Comparison of ENCODE assay signal across 10 cellular contexts in the genomic region with DNA sequence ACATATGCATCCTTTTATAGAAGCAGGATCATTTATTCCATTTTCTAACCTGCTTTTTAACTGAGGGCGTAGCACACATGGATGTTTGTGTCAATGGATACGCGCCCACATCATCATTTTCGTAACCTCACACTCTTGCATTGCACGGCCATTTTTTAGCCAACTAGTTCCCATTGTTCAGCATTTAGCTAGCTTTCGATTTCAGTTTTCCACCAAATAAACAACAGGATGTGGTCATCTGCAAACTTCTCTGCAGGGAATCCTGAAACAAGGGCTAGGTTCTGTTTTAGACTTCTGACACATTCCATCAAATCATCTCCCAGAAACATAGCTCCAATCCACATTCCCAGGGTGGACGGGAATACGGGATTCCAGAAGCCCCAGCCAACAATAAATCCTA. TPM values are rescaled to one million over a fixed set of nuclear protein-coding genes. Genes with fewer than 3 reads are reported as not detected.
DNase-seq lines count a peak whose midpoint lies in the region; ATAC-seq and TF ChIP-seq lines count a peak whose summit lies in the region.
"Had no signal": no experiment of that assay in that cellular context is flagged by ENCODE, and none has a peak within 500 bp of the region (broad histone marks: within the 10 kb centered on the region; RNA-seq: fewer than 3 reads in every experiment).

No MANE protein-coding gene starts in this region.

- H3K4me1 ChIP-seq in BE2C (peaks cover 48% of the 10 kb centered on the region), MM.1S (ENCODE audit: low read length) (peaks cover 4% of the 10 kb centered on the region; the same call in 1 of the 2 replicates), breast epithelium (peaks cover 18 to 37% of the 10 kb centered on the region in 2 donors)
- peaks cover 19 to 27% of the 10 kb centered on the region in 2 donors for H3K4me1 ChIP-seq in naive thymus-derived CD4-positive, alpha-beta T cell (ENCODE audit: control insufficient read depth in 2 of 2, insufficient read depth in 2 of 2, low read length in 2 of 2)

- TF ChIP-seq CTCF in BE2C (IDR thresholded peaks at IDR 0.05; ENCODE audit: low read depth, low read length) = no peak
- TF ChIP-seq CTCF in MM.1S (IDR thresholded peaks at IDR 0.05; ENCODE audit: low read length) = no peak
- TF ChIP-seq CTCF in breast epithelium (IDR thresholded peaks at IDR 0.05) = no peak

- H2AFZ ChIP-seq in MM.1S (ENCODE audit: low read length) = no peak overlapping the region

- peaks cover 0 to 3% (median 0%) of the 10 kb centered on the region in 5 donors for H3K36me3 Mint-ChIP-seq in naive thymus-derived CD4-positive, alpha-beta T cell

- H3K27me3 Mint-ChIP-seq in naive thymus-derived CD4-positive, alpha-beta T cell = peaks cover 0 to 10% (median 0%) of the 10 kb centered on the region in 5 donors

- H3K4me1 Mint-ChIP-seq in naive thymus-derived CD4-positive, alpha-beta T cell = peaks cover 21 to 52% (median 28%) of the 10 kb centered on the region in 7 donors

- DNase-seq in BE2C (no peak), MM.1S (peak; percentile 9), breast epithelium (ENCODE audit: low spot score in 2 of 2) (no peak), NK-92 (lab: John Stamatoyannopoulos, UW; ENCODE audit: unreplicated experiment) (no peak), GF-D8 (lab: John Stamatoyannopoulos, UW) (no peak), NCI-H82 (lab: John Stamatoyannopoulos, UW) (no peak)
- DNase-seq in naive thymus-derived CD4-positive, alpha-beta T cell = peak in 4 of 9 donors; percentile 21 to 45 (median 34)
- DNase-seq: activated CD8-positive, alpha-beta memory T cell treated with anti-CD3 and anti-CD28 coated beads, Interleukin-2, amount 50 U/mL, for 48 hours; NCI-H446 had no signal

- peak overlapping the region; percentile 76 to 93 (median 85) for H3K27ac Mint-ChIP-seq in naive thymus-derived CD4-positive, alpha-beta T cell

- peak; percentile 30 for ATAC-seq in naive thymus-derived CD4-positive, alpha-beta T cell
- ATAC-seq in HG03139 (IDR thresholded peaks at IDR 0.05; ENCODE audit: unreplicated experiment) = no peak

- no peaks in the 10 kb centered on the region for H4K20me1 ChIP-seq in MM.1S (ENCODE audit: insufficient read depth, low read length)

- POLR2A ChIA-PET in naive thymus-derived CD4-positive, alpha-beta T cell (lab: Charles Lee) = interaction anchor here (0.7 to 1.4 kb wide), 4 partner anchors 9 to 169 kb away, joined by 3 to 4 read pairs (median 3); no protein-coding TSS in a partner anchor

- TF ChIP-seq POLR2A in breast epithelium (IDR thresholded peaks at IDR 0.05) = no peak

- H3K9ac ChIP-seq in MM.1S (ENCODE audit: low read length) = no peak overlapping the region

- H3K4me2 ChIP-seq in MM.1S (ENCODE audit: low read depth, low read length) = no peak overlapping the region

- no peaks in the 10 kb centered on the region for H3K27me3 ChIP-seq in BE2C
- no peaks in the 10 kb centered on the region for H3K27me3 ChIP-seq in MM.1S (replicated peaks; ENCODE audit: insufficient read depth, low read length)
- no peaks in the 10 kb centered on the region for H3K27me3 ChIP-seq in breast epithelium
- H3K27me3 ChIP-seq in naive thymus-derived CD4-positive, alpha-beta T cell (ENCODE audit: control insufficient read depth in 2 of 2, insufficient read depth in 2 of 2, low read length in 2 of 2) = no peaks in the 10 kb centered on the region

- H3K4me3 ChIP-seq in BE2C (ENCODE audit: low read depth, low read length) (peak overlapping the region; percentile 79), MM.1S (ENCODE audit: low read length) (no peak overlapping the region), breast epithelium (peak overlapping the region in 1 of 3 donors; percentile 30)
- peak overlapping the region; percentile 8 for H3K4me3 ChIP-seq in naive thymus-derived CD4-positive, alpha-beta T cell (ENCODE audit: low read length)

- H3K36me3 ChIP-seq in BE2C (peaks cover 18% of the 10 kb centered on the region), MM.1S (replicated peaks; ENCODE audit: insufficient read depth, low read length) (no peaks in the 10 kb centered on the region), breast epithelium (no peaks in the 10 kb centered on the region)
- H3K36me3 ChIP-seq in naive thymus-derived CD4-positive, alpha-beta T cell (ENCODE audit: control insufficient read depth in 2 of 3, insufficient read depth in 3 of 3, low read length in 3 of 3) = no peaks in the 10 kb centered on the region

- no peaks in the 10 kb centered on the region for H3K79me2 ChIP-seq in MM.1S (ENCODE audit: low read length)

- H3K9me3 Mint-ChIP-seq in naive thymus-derived CD4-positive, alpha-beta T cell = peaks cover 0 to 2% (median 0%) of the 10 kb centered on the region in 11 donors

- H3K9me3 ChIP-seq in BE2C = no peaks in the 10 kb centered on the region
- no peaks in the 10 kb centered on the region for H3K9me3 ChIP-seq in MM.1S (replicated peaks; ENCODE audit: insufficient read depth, low read length)
- H3K9me3 ChIP-seq in breast epithelium = no peaks in the 10 kb centered on the region
- no peaks in the 10 kb centered on the region for H3K9me3 ChIP-seq in naive thymus-derived CD4-positive, alpha-beta T cell (ENCODE audit: control insufficient read depth in 2 of 3, low read length in 3 of 3)

- H3K4me3 Mint-ChIP-seq in naive thymus-derived CD4-positive, alpha-beta T cell = peak overlapping the region in 9 of 10 donors; percentile 37 to 74 (median 56)

- CTCF ChIA-PET in naive thymus-derived CD4-positive, alpha-beta T cell (lab: Charles Lee) = interaction anchor here (1.1 to 1.4 kb wide), 2 partner anchors 14 to 40 kb away, joined by 5 to 6 read pairs; no protein-coding TSS in a partner anchor

- intact Hi-C loops in breast epithelium (cut with DNase I; ENCODE audit: low total_unique reads) = no loop called here
- intact Hi-C loops in naive thymus-derived CD4-positive, alpha-beta T cell (cut with micrococcal nuclease) = loop anchor here in 1 of 2 donors (2.0 to 10.0 kb wide), 2 partner anchors 65 to 111 kb away; a partner anchor contains a TSS

- H3K27ac ChIP-seq in MM.1S (ENCODE audit: low read length) (no peak overlapping the region), breast epithelium (peak overlapping the region; percentile 62 to 72)
- no peak overlapping the region for H3K27ac ChIP-seq in naive thymus-derived CD4-positive, alpha-beta T cell (ENCODE audit: low read depth, low read length)

- H3F3A ChIP-seq in MM.1S (ENCODE audit: insufficient read depth, low read length) = no peaks in the 10 kb centered on the region

- no peaks in the 10 kb centered on the region for H3K9me2 ChIP-seq in MM.1S (replicated peaks; ENCODE audit: insufficient read depth, low read length)

RNA-seq across cellular contexts. Expression of a gene that starts 6.4 kb away (rescaled TPM):
- polyA plus RNA-seq in BE2C (2012; ENCODE audit: insufficient read depth, insufficient read length, low read depth) = 212 TPM
- total RNA-seq in breast epithelium = 10 to 100 TPM; 14.6 to 52.4 (median 43.3) TPM
- 10 to 100 TPM in 3 of 5 experiments, 1 to 10 TPM in 2; 5.0 to 20.4 (median 11.0) TPM for total RNA-seq in naive thymus-derived CD4-positive, alpha-beta T cell
- polyA plus RNA-seq in naive thymus-derived CD4-positive, alpha-beta T cell = 1 to 10 TPM; 1.9 to 3.0 TPM

RNA-seq across cellular contexts. Expression of a gene that starts 37.2 kb away (rescaled TPM):
- 138 TPM for polyA plus RNA-seq in BE2C (2012; ENCODE audit: insufficient read depth, insufficient read length, low read depth)
- total RNA-seq in breast epithelium = 10 to 100 TPM in 1 of 3 donors, 1 to 10 TPM in 2; 2.6 to 13.9 (median 9.1) TPM
- 10 to 100 TPM in 1 of 5 experiments, 1 to 10 TPM in 2, under 1 TPM in 2; 0.73 to 14.4 (median 2.3) TPM for total RNA-seq in naive thymus-derived CD4-positive, alpha-beta T cell
- polyA plus RNA-seq in naive thymus-derived CD4-positive, alpha-beta T cell = not detected

Comparison
In these comparisons a context has a peak if more than half of its experiments do, and no peak if none do; other contexts are left out.
1. H3K27ac ChIP-seq: peak in breast epithelium (2 of 2); none in MM.1S (single experiment) and naive thymus-derived CD4-positive, alpha-beta T cell (single experiment).